Comparison of ENCODE assay signal across 19 cellular contexts in the genomic region with DNA sequence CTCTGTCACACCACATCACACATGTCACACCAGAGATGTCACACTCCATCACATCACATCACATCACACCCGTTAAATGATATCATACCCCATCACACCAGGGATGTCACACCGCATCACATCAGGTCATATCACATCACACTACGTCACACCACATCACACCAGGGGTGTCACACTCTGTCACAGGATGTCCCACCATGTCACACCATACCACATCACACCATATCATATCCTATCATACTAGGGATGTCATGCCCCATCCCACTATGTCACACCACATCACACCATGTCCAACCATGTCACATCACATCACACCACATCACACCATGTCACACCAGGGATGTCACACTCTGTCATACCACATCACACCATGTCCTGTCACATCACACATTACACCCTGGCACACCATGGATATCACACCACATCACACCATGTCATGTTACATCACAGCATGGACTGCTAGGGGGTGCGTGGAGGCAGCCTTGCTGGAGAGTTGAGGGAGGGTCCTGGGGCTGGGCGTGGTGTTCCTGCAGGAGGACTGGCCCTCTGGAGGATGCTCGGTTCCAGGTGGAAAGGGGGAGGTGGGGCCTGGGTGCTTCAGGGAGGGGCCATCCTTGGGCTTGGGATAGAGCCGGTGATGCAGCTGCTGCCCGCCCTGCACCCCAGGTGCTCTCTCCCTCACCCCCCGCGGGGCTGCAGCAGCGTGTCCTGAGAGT.
DNase-seq lines count a peak whose midpoint lies in the region; ATAC-seq and TF ChIP-seq lines count a peak whose summit lies in the region.
"Had no signal": no experiment of that assay in that cellular context is flagged by ENCODE, and none has a peak within 500 bp of the region (broad histone marks: within the 10 kb centered on the region; RNA-seq: fewer than 3 reads in every experiment).

No MANE protein-coding gene starts in this region.

- CTCF ChIA-PET in naive thymus-derived CD4-positive, alpha-beta T cell (lab: Charles Lee): no interaction called here
- CTCF ChIA-PET in activated CD4-positive, alpha-beta memory T cell treated with anti-CD3 and anti-CD28 coated beads, Interleukin-2, amount 10 ng/mL, durations not matched to agents 7 days and 5 days (lab: Charles Lee): no interaction called here

- no peak overlapping the region for H3K27ac Mint-ChIP-seq in endodermal cell
- peak overlapping the region in 2 of 9 donors; percentile 59 to 60 for H3K27ac Mint-ChIP-seq in naive thymus-derived CD4-positive, alpha-beta T cell
- H3K27ac Mint-ChIP-seq in activated CD4-positive, alpha-beta memory T cell treated with anti-CD3 and anti-CD28 coated beads, Interleukin-2, amount 10 ng/mL, durations not matched to agents 7 days and 5 days: no peak overlapping the region
- H3K27ac Mint-ChIP-seq: H9 had no signal

- no peaks in the 10 kb centered on the region for H3K4me1 ChIP-seq in endodermal cell (ENCODE audit: control insufficient read depth, insufficient read depth, low read length)
- no peaks in the 10 kb centered on the region for H3K4me1 ChIP-seq in naive thymus-derived CD4-positive, alpha-beta T cell (ENCODE audit: control insufficient read depth in 2 of 2, insufficient read depth in 2 of 2, low read length in 2 of 2)
- H3K4me1 ChIP-seq in effector memory CD4-positive, alpha-beta T cell (ENCODE audit: control insufficient read depth, insufficient read depth, low read length, poor library complexity, severe bottlenecking): no peaks in the 10 kb centered on the region

- H3K27me3 Mint-ChIP-seq in endodermal cell (ENCODE audit: insufficient read depth): no peaks in the 10 kb centered on the region
- H3K27me3 Mint-ChIP-seq in naive thymus-derived CD4-positive, alpha-beta T cell: peaks cover 5 to 25% (median 15%) of the 10 kb centered on the region in 5 donors
- peaks cover 22% of the 10 kb centered on the region for H3K27me3 Mint-ChIP-seq in activated CD4-positive, alpha-beta memory T cell treated with anti-CD3 and anti-CD28 coated beads, Interleukin-2, amount 10 ng/mL, durations not matched to agents 7 days and 5 days

- POLR2A ChIA-PET in naive thymus-derived CD4-positive, alpha-beta T cell (lab: Charles Lee): no interaction called here
- POLR2A ChIA-PET in activated CD4-positive, alpha-beta memory T cell treated with anti-CD3 and anti-CD28 coated beads, Interleukin-2, amount 10 ng/mL, durations not matched to agents 7 days and 5 days (lab: Charles Lee): no interaction called here

- H3K4me1 Mint-ChIP-seq in endodermal cell: no peaks in the 10 kb centered on the region
- H3K4me1 Mint-ChIP-seq in naive thymus-derived CD4-positive, alpha-beta T cell: no peaks in the 10 kb centered on the region
- no peaks in the 10 kb centered on the region for H3K4me1 Mint-ChIP-seq in activated CD4-positive, alpha-beta memory T cell treated with anti-CD3 and anti-CD28 coated beads, Interleukin-2, amount 10 ng/mL, durations not matched to agents 7 days and 5 days
- H3K4me1 Mint-ChIP-seq: CD4-positive, alpha-beta memory T cell; H9 had no signal

- intact Hi-C loops in naive thymus-derived CD4-positive, alpha-beta T cell (cut with micrococcal nuclease): no loop called here

- H3K27me3 ChIP-seq in endodermal cell (ENCODE audit: control insufficient read depth, insufficient read depth, low read length, poor library complexity, severe bottlenecking): no peaks in the 10 kb centered on the region
- no peaks in the 10 kb centered on the region for H3K27me3 ChIP-seq in naive thymus-derived CD4-positive, alpha-beta T cell (ENCODE audit: control insufficient read depth in 2 of 2, insufficient read depth in 2 of 2, low read length in 2 of 2)
- no peaks in the 10 kb centered on the region for H3K27me3 ChIP-seq in effector memory CD4-positive, alpha-beta T cell (replicated peaks; ENCODE audit: control insufficient read depth, insufficient read depth, low read length, poor library complexity, severe bottlenecking)

- peak; percentile 24 for ATAC-seq in naive thymus-derived CD4-positive, alpha-beta T cell
- ATAC-seq in HG03097 (IDR thresholded peaks at IDR 0.05; ENCODE audit: low FRiP score, unreplicated experiment): no peak

- H3K36me3 Mint-ChIP-seq in endodermal cell (ENCODE audit: low read depth): peaks cover 10% of the 10 kb centered on the region
- peaks cover 0 to 23% (median 3%) of the 10 kb centered on the region in 5 donors for H3K36me3 Mint-ChIP-seq in naive thymus-derived CD4-positive, alpha-beta T cell
- H3K36me3 Mint-ChIP-seq in activated CD4-positive, alpha-beta memory T cell treated with anti-CD3 and anti-CD28 coated beads, Interleukin-2, amount 10 ng/mL, durations not matched to agents 7 days and 5 days (ENCODE audit: low read depth): no peaks in the 10 kb centered on the region

- H3K4me3 Mint-ChIP-seq in endodermal cell: no peak overlapping the region
- no peak overlapping the region for H3K4me3 Mint-ChIP-seq in naive thymus-derived CD4-positive, alpha-beta T cell
- H3K4me3 Mint-ChIP-seq in activated CD4-positive, alpha-beta memory T cell treated with anti-CD3 and anti-CD28 coated beads, Interleukin-2, amount 10 ng/mL, durations not matched to agents 7 days and 5 days: no peak overlapping the region
- H3K4me3 Mint-ChIP-seq: CD4-positive, alpha-beta memory T cell; H9 had no signal

- H3K4me3 ChIP-seq in endodermal cell (ENCODE audit: low read length): peak overlapping the region; percentile 27
- H3K4me3 ChIP-seq in naive thymus-derived CD4-positive, alpha-beta T cell (ENCODE audit: low read length): no peak overlapping the region
- H3K4me3 ChIP-seq in effector memory CD4-positive, alpha-beta T cell (ENCODE audit: insufficient read depth, low read depth, low read length, poor library complexity, severe bottlenecking): no peak overlapping the region

- DNase-seq in activated effector memory CD4-positive, alpha-beta T cell treated with anti-CD3 and anti-CD28 coated beads, Interleukin-2, amount 50 U/mL, for 16 hours: peak; percentile 43
- no peak for DNase-seq in activated effector memory CD4-positive, alpha-beta T cell treated with Interleukin-2 at 50 U/mL for 16 hours
- DNase-seq in endodermal cell (no peak), COLO668 (lab: John Stamatoyannopoulos, UW; ENCODE audit: unreplicated experiment) (no peak)
- no peak for DNase-seq in naive thymus-derived CD4-positive, alpha-beta T cell
- no peak for DNase-seq in activated CD4-positive, alpha-beta memory T cell treated with anti-CD3 and anti-CD28 coated beads, Interleukin-2, amount 10 ng/mL, durations not matched to agents 7 days and 5 days
- DNase-seq in effector memory CD4-positive, alpha-beta T cell: no peak
- DNase-seq: 8988T; CD4-positive, alpha-beta memory T cell; DND-41; GDM1; H9; KG1; NCI-H1417 treated with DMSO at 0.1 percent for 48 hours; NCI-H1930; NK-92 treated with Interleukin-12 subunit alpha and Interleukin-12 subunit beta, amount 100 ng/mL, for 24 hours; SIG-M5 had no signal

- no peaks in the 10 kb centered on the region for H3K36me3 ChIP-seq in endodermal cell (ENCODE audit: control insufficient read depth, insufficient read depth, low read length)
- H3K36me3 ChIP-seq in naive thymus-derived CD4-positive, alpha-beta T cell (ENCODE audit: control insufficient read depth in 2 of 3, insufficient read depth in 3 of 3, low read length in 3 of 3): no peaks in the 10 kb centered on the region
- H3K36me3 ChIP-seq in effector memory CD4-positive, alpha-beta T cell (ENCODE audit: control insufficient read depth, insufficient read depth, low read length): no peaks in the 10 kb centered on the region

- TF ChIP-seq CTCF in endodermal cell (conservative IDR thresholded peaks at IDR 0.05): no peak

- no peak overlapping the region for H3K9ac ChIP-seq in endodermal cell (ENCODE audit: extremely low read depth, low read length, poor library complexity, severe bottlenecking)

- peaks cover 70% of the 10 kb centered on the region for H3K9me3 Mint-ChIP-seq in endodermal cell
- H3K9me3 Mint-ChIP-seq in naive thymus-derived CD4-positive, alpha-beta T cell: peaks cover 19 to 46% (median 34%) of the 10 kb centered on the region in 11 donors
- peaks cover 16% of the 10 kb centered on the region for H3K9me3 Mint-ChIP-seq in activated CD4-positive, alpha-beta memory T cell treated with anti-CD3 and anti-CD28 coated beads, Interleukin-2, amount 10 ng/mL, durations not matched to agents 7 days and 5 days

- WGBS in endodermal cell (ENCODE audit: insufficient coverage in 1 of 2, insufficient read length in 1 of 2), 2 experiments: 85 to 88% methylated on average over 2 to 8 of the region's 11 CpGs

- H3K27ac ChIP-seq in endodermal cell (ENCODE audit: low read depth, low read length): no peak overlapping the region
- H3K27ac ChIP-seq in naive thymus-derived CD4-positive, alpha-beta T cell (ENCODE audit: low read depth, low read length): no peak overlapping the region
- no peak overlapping the region for H3K27ac ChIP-seq in effector memory CD4-positive, alpha-beta T cell (ENCODE audit: insufficient read depth, low read length, poor library complexity, severe bottlenecking)
- H3K27ac ChIP-seq: HL-60 had no signal

- H3K9me3 ChIP-seq in endodermal cell (ENCODE audit: control insufficient read depth, low read length): peaks cover 33% of the 10 kb centered on the region
- H3K9me3 ChIP-seq in naive thymus-derived CD4-positive, alpha-beta T cell (ENCODE audit: control insufficient read depth in 2 of 3, low read length in 3 of 3): peaks cover 0 to 4% (median 0%) of the 10 kb centered on the region in 3 experiments
- no peaks in the 10 kb centered on the region for H3K9me3 ChIP-seq in effector memory CD4-positive, alpha-beta T cell (ENCODE audit: control insufficient read depth, low read length)
